ENCODE assay signal across 8 cellular contexts in genomic region chr22:45962431-45962712, GRCh38. TPM values are rescaled to one million over a fixed set of nuclear protein-coding genes. Genes with fewer than 3 reads are reported as not detected.
"Had no signal": no experiment of that assay in that cellular context is flagged by ENCODE, and none has a peak within 500 bp of the region (broad histone marks: within the 10 kb centered on the region; RNA-seq: fewer than 3 reads in every experiment).

No MANE protein-coding gene starts in this region.

- H3K9ac ChIP-seq: GM23248 had no signal

- H3K9me3 Mint-ChIP-seq: HFFc6, IgD-negative memory B cell had no signal

- H3K4me1 Mint-ChIP-seq: IgD-negative memory B cell had no signal

- H3K27ac ChIP-seq: GM23248, HL-60 had no signal

- H3K27ac Mint-ChIP-seq: HFFc6 had no signal

- H3K9me3 ChIP-seq: HAP-1 had no signal

- DNase-seq: GM23248, GOT3, H7, HFFc6 had no signal

- H3K4me3 ChIP-seq: GM23248, HAP-1 had no signal

- H3K36me3 Mint-ChIP-seq: IgD-negative memory B cell had no signal

- H2AFZ ChIP-seq: GM23248 had no signal

- H3K36me3 ChIP-seq: HAP-1 had no signal

- H3K4me3 Mint-ChIP-seq: HFFc6, IgD-negative memory B cell had no signal

- H3K4me1 ChIP-seq: HAP-1 had no signal

RNA-seq across cellular contexts. Expression of gene WNT7B, which starts 14.6 kb away (rescaled TPM):
- total RNA-seq: GM23248 had no signal
- polyA plus RNA-seq: GM23248, HepG2, IgD-negative memory B cell had no signal
